10 cellular contexts compared by ENCODE assay signal in genomic region chr6:33392979-33393378, GRCh38. TPM values are rescaled to one million over a fixed set of nuclear protein-coding genes. Genes with fewer than 3 reads are reported as not detected.
DNase-seq lines count a peak whose midpoint lies in the region; ATAC-seq, FAIRE-seq and TF ChIP-seq lines count a peak whose summit lies in the region.
"Had no signal": no experiment of that assay in that cellular context is flagged by ENCODE, and none has a peak within 500 bp of the region (broad histone marks: within the 10 kb centered on the region; RNA-seq: fewer than 3 reads in every experiment).

No MANE protein-coding gene starts in this region.

- H3K4me2 ChIP-seq in PC-3 (ENCODE audit: low read length) (peak overlapping the region; percentile 99), endothelial cell of umbilical vein (ENCODE audit: insufficient read depth, low read length) (peak overlapping the region; percentile 64), skeletal muscle satellite cell (ENCODE audit: low read length) (peak overlapping the region; percentile 86)

- H3K27ac Mint-ChIP-seq in activated CD8-positive, alpha-beta memory T cell treated with anti-CD3 and anti-CD28 coated beads, Interleukin-2, amount 10 ng/mL, durations not matched to agents 7 days and 5 days = peak overlapping the region; percentile 95

- H3K27me3 ChIP-seq in PC-3 (ENCODE audit: low read length) (no peaks in the 10 kb centered on the region), endothelial cell of umbilical vein (ENCODE audit: control insufficient read depth in 2 of 2, insufficient read depth in 2 of 2, low read length in 2 of 2) (no peaks in the 10 kb centered on the region), skeletal muscle satellite cell (ENCODE audit: control insufficient read depth, insufficient read depth, low read length) (no peaks in the 10 kb centered on the region)

- no peaks in the 10 kb centered on the region for H3K9me3 ChIP-seq in PC-3 (ENCODE audit: low read length)
- H3K9me3 ChIP-seq in endothelial cell of umbilical vein (replicated peaks; ENCODE audit: control insufficient read depth, insufficient read depth, low read length) = no peaks in the 10 kb centered on the region
- no peaks in the 10 kb centered on the region for H3K9me3 ChIP-seq in skeletal muscle satellite cell (replicated peaks; ENCODE audit: low read length)

- H3K4me1 Mint-ChIP-seq in activated CD8-positive, alpha-beta memory T cell treated with anti-CD3 and anti-CD28 coated beads, Interleukin-2, amount 10 ng/mL, durations not matched to agents 7 days and 5 days = peaks cover 49% of the 10 kb centered on the region

- no peak for TF ChIP-seq POLR2A in endothelial cell of umbilical vein (IDR thresholded peaks at IDR 0.05; ENCODE audit: low read depth, low read length)

- no peaks in the 10 kb centered on the region for H3K27me3 Mint-ChIP-seq in activated CD8-positive, alpha-beta memory T cell treated with anti-CD3 and anti-CD28 coated beads, Interleukin-2, amount 10 ng/mL, durations not matched to agents 7 days and 5 days

- H3K36me3 ChIP-seq in PC-3 (ENCODE audit: low read depth, low read length) (peaks cover 14% of the 10 kb centered on the region), endothelial cell of umbilical vein (ENCODE audit: control insufficient read depth in 2 of 2, extremely low read depth in 1 of 2, insufficient read depth in 2 of 2, low read length in 2 of 2) (peaks cover under 1 to 4% of the 10 kb centered on the region in 2 experiments), skeletal muscle satellite cell (ENCODE audit: insufficient read depth, low read length) (no peaks in the 10 kb centered on the region)

- BruUV-seq in PC-3 (replicated peaks; lab: Mats Ljungman, UMichigan) = no TSS peak
- no TSS peak for BruUV-seq in endothelial cell of umbilical vein (replicated peaks; lab: Mats Ljungman, UMichigan)

- no peak for DNase-seq in activated CD8-positive, alpha-beta memory T cell treated with anti-CD3 and anti-CD28 coated beads, Interleukin-2, amount 10 ng/mL, durations not matched to agents 7 days and 5 days
- DNase-seq in activated CD8-positive, alpha-beta memory T cell treated with anti-CD3 and anti-CD28 coated beads for 24 hours = no peak
- DNase-seq in PC-3 (no peak), endothelial cell of umbilical vein (ENCODE audit: low read depth, low spot score) (no peak), Kasumi-1 (lab: John Stamatoyannopoulos, UW) (no peak), GM10266 (ENCODE audit: extremely low spot score) (no peak)
- DNase-seq: caudate nucleus, T1000 had no signal

- POLR2A ChIA-PET in PC-3 (lab: Charles Lee; ENCODE audit: unreplicated experiment) (no interaction called here), endothelial cell of umbilical vein (lab: Charles Lee) (no interaction called here)

- no peaks in the 10 kb centered on the region for H3F3A ChIP-seq in PC-3 (ENCODE audit: low read length, unreplicated experiment)

- H4K20me1 ChIP-seq in PC-3 (ENCODE audit: low read length) = peaks cover 29% of the 10 kb centered on the region
- no peaks in the 10 kb centered on the region for H4K20me1 ChIP-seq in endothelial cell of umbilical vein (replicated peaks; ENCODE audit: control insufficient read depth, extremely low read depth, insufficient read depth, low read length)

- peaks cover 35% of the 10 kb centered on the region for H3K36me3 Mint-ChIP-seq in activated CD8-positive, alpha-beta memory T cell treated with anti-CD3 and anti-CD28 coated beads, Interleukin-2, amount 10 ng/mL, durations not matched to agents 7 days and 5 days

- TF ChIP-seq CTCF in PC-3 (conservative IDR thresholded peaks at IDR 0.05; ENCODE audit: low read depth, low read length) (no peak), endothelial cell of umbilical vein (IDR thresholded peaks at IDR 0.05; ENCODE audit: extremely low read depth in 1 of 2, insufficient read depth in 1 of 2, low read depth in 1 of 2, low read length in 2 of 2) (no peak), GM10266 (IDR thresholded peaks at IDR 0.05; ENCODE audit: control insufficient read depth, insufficient read depth, low read depth, missing control alignments) (no peak)

- no peak for FAIRE-seq in endothelial cell of umbilical vein (lab: Jason Lieb, UNC)

- H3K9me1 ChIP-seq in endothelial cell of umbilical vein (replicated peaks; ENCODE audit: control insufficient read depth, extremely low read depth, insufficient read depth, low read length) = no peaks in the 10 kb centered on the region

- dilution Hi-C loops in endothelial cell of umbilical vein (cut with MboI; ENCODE audit: extremely low pct_ligation_motif_present, low sequenced_read_pairs) = no loop called here

- CTCF ChIA-PET in activated CD8-positive, alpha-beta memory T cell treated with anti-CD3 and anti-CD28 coated beads, Interleukin-2, amount 10 ng/mL, durations not matched to agents 7 days and 5 days (lab: Charles Lee) = interaction anchor here (1.0 to 1.4 kb wide), 4 partner anchors 17 to 49 kb away, joined by 3 to 4 read pairs (median 3); partner anchors contain the start of gene CUTA
- CTCF ChIA-PET in PC-3 (lab: Charles Lee) = no interaction called here
- CTCF ChIA-PET in endothelial cell of umbilical vein (lab: Charles Lee) = interaction anchor here (2.0 kb wide), 1 partner anchor 14 kb away, joined by 7 read pairs; no protein-coding TSS in a partner anchor

- peaks cover 23% of the 10 kb centered on the region for H3K4me1 ChIP-seq in PC-3 (ENCODE audit: insufficient read depth, low read length)
- peaks cover 26% of the 10 kb centered on the region for H3K4me1 ChIP-seq in endothelial cell of umbilical vein (ENCODE audit: control insufficient read depth, extremely low read depth, insufficient read depth, low read length)
- peaks cover 37% of the 10 kb centered on the region for H3K4me1 ChIP-seq in skeletal muscle satellite cell (ENCODE audit: control insufficient read depth, insufficient read depth, low read length)

- H3K79me2 ChIP-seq in PC-3 (ENCODE audit: low read length) (peaks cover 62% of the 10 kb centered on the region), endothelial cell of umbilical vein (ENCODE audit: control insufficient read depth, insufficient read depth, low read length) (peaks cover 59% of the 10 kb centered on the region)

- intact Hi-C loops in PC-3 (cut with micrococcal nuclease) = no loop called here
- intact Hi-C loops in endothelial cell of umbilical vein (cut with micrococcal nuclease) = loop anchor here (5.0 kb wide), 1 partner anchor 99 kb away; no protein-coding TSS in a partner anchor

- H3K9me3 Mint-ChIP-seq in activated CD8-positive, alpha-beta memory T cell treated with anti-CD3 and anti-CD28 coated beads, Interleukin-2, amount 10 ng/mL, durations not matched to agents 7 days and 5 days (ENCODE audit: low read depth) = no peaks in the 10 kb centered on the region

- peak overlapping the region; percentile 99 for H3K4me3 Mint-ChIP-seq in activated CD8-positive, alpha-beta memory T cell treated with anti-CD3 and anti-CD28 coated beads, Interleukin-2, amount 10 ng/mL, durations not matched to agents 7 days and 5 days

- H3K9me2 ChIP-seq in PC-3 (replicated peaks; ENCODE audit: low read length) = no peaks in the 10 kb centered on the region

- no peak overlapping the region for H2AFZ ChIP-seq in PC-3 (ENCODE audit: low read length)
- H2AFZ ChIP-seq in endothelial cell of umbilical vein (ENCODE audit: low read depth, low read length) = no peak overlapping the region

- peak overlapping the region; percentile 79 for H3K4me3 ChIP-seq in PC-3 (ENCODE audit: low read length)
- H3K4me3 ChIP-seq in endothelial cell of umbilical vein (replicated peaks in 1 of 3; ENCODE audit: insufficient read depth in 1 of 3, low read depth in 1 of 3, low read length in 3 of 3) = peak overlapping the region; percentile 73 to 85 (median 84)
- H3K4me3 ChIP-seq in skeletal muscle satellite cell (ENCODE audit: low read length) = peak overlapping the region; percentile 81

- H3K27ac ChIP-seq in PC-3 (ENCODE audit: low read length) = 0 out of 2 replicates have a peak overlapping the region, but pooled peaks have one; percentile 12
- no peak overlapping the region for H3K27ac ChIP-seq in endothelial cell of umbilical vein (ENCODE audit: insufficient read depth, low read depth, low read length)

- H3K9ac ChIP-seq in PC-3 (ENCODE audit: low read length) (peak overlapping the region; percentile 89), endothelial cell of umbilical vein (replicated peaks; ENCODE audit: extremely low read depth, insufficient read depth, low read length) (peak overlapping the region; percentile 55), skeletal muscle satellite cell (ENCODE audit: low read depth, low read length) (peak overlapping the region; percentile 86)

- no peak for ATAC-seq in activated CD8-positive, alpha-beta memory T cell treated with anti-CD3 and anti-CD28 coated beads, Interleukin-2, amount 10 ng/mL, durations not matched to agents 7 days and 5 days
- ATAC-seq in PC-3 (no peak), HG02759 (IDR thresholded peaks at IDR 0.05; ENCODE audit: unreplicated experiment) (no peak)

RNA-seq across cellular contexts. Expression of gene KIFC1, which starts 1.4 kb away (rescaled TPM):
- 100 to 1,000 TPM; 133 to 187 TPM for total RNA-seq in activated CD8-positive, alpha-beta memory T cell treated with anti-CD3 and anti-CD28 coated beads, Interleukin-2, amount 10 ng/mL, durations not matched to agents 7 days and 5 days
- total RNA-seq in PC-3 (2014; rRNA removed) (60.6 and 66.7 TPM in 2 replicates), endothelial cell of umbilical vein (63.4 and 65.9 TPM in 2 replicates)
- polyA plus RNA-seq in endothelial cell of umbilical vein = 38.5 and 39.3 TPM in 2 replicates
- polyA plus RNA-seq in endothelial cell of umbilical vein (2011; cell fraction: cytosol; rRNA removed) = 46.2 and 46.6 TPM in 2 replicates
- polyA plus RNA-seq in endothelial cell of umbilical vein (2011; cell fraction: nucleus; rRNA removed) = 63.0 and 83.1 TPM in 2 replicates
- polyA plus RNA-seq in endothelial cell of umbilical vein (2012) = 15.2 and 30.1 TPM in 2 replicates
- polyA minus RNA-seq in endothelial cell of umbilical vein = 40.6 and 41.9 TPM in 2 replicates
- polyA minus RNA-seq in endothelial cell of umbilical vein (2011; cell fraction: cytosol; rRNA and poly(A)+ RNA removed) = 33.3 TPM
- polyA minus RNA-seq in endothelial cell of umbilical vein (2011; cell fraction: nucleus; rRNA and poly(A)+ RNA removed) = 36.4 and 42.0 TPM in 2 replicates
- total RNA-seq in skeletal muscle satellite cell (2012; rRNA removed) = 28.6 and 29.4 TPM in 2 replicates

RNA-seq across cellular contexts. Expression of gene PHF1, which starts 17.8 kb away (rescaled TPM):
- 10 to 100 TPM; 26.1 to 36.0 TPM for total RNA-seq in activated CD8-positive, alpha-beta memory T cell treated with anti-CD3 and anti-CD28 coated beads, Interleukin-2, amount 10 ng/mL, durations not matched to agents 7 days and 5 days
- 36.6 and 40.3 TPM in 2 replicates for total RNA-seq in PC-3 (2014; rRNA removed)
- 28.8 and 32.5 TPM in 2 replicates for total RNA-seq in endothelial cell of umbilical vein
- 53.1 and 62.6 TPM in 2 replicates for polyA plus RNA-seq in endothelial cell of umbilical vein
- polyA plus RNA-seq in endothelial cell of umbilical vein (2011; cell fraction: cytosol; rRNA removed) = 23.9 and 25.2 TPM in 2 replicates
- 186 and 227 TPM in 2 replicates for polyA plus RNA-seq in endothelial cell of umbilical vein (2011; cell fraction: nucleus; rRNA removed)
- 22.8 and 26.1 TPM in 2 replicates for polyA plus RNA-seq in endothelial cell of umbilical vein (2012)
- 22.3 and 26.8 TPM in 2 replicates for polyA minus RNA-seq in endothelial cell of umbilical vein
- polyA minus RNA-seq in endothelial cell of umbilical vein (2011; cell fraction: cytosol; rRNA and poly(A)+ RNA removed) = 8.6 TPM
- polyA minus RNA-seq in endothelial cell of umbilical vein (2011; cell fraction: nucleus; rRNA and poly(A)+ RNA removed) = 16.2 and 19.6 TPM in 2 replicates
- 10.9 and 11.6 TPM in 2 replicates for total RNA-seq in skeletal muscle satellite cell (2012; rRNA removed)

RNA-seq across cellular contexts. Expression of gene CUTA, which starts 24.9 kb away (rescaled TPM):
- 100 to 1,000 TPM; 196 to 197 TPM for total RNA-seq in activated CD8-positive, alpha-beta memory T cell treated with anti-CD3 and anti-CD28 coated beads, Interleukin-2, amount 10 ng/mL, durations not matched to agents 7 days and 5 days
- total RNA-seq in PC-3 (2014; rRNA removed) (227 and 242 TPM in 2 replicates), endothelial cell of umbilical vein (133 TPM in 2 replicates)
- polyA plus RNA-seq in endothelial cell of umbilical vein = 202 and 241 TPM in 2 replicates
- 189 and 191 TPM in 2 replicates for polyA plus RNA-seq in endothelial cell of umbilical vein (2011; cell fraction: cytosol; rRNA removed)
- polyA plus RNA-seq in endothelial cell of umbilical vein (2011; cell fraction: nucleus; rRNA removed) = 92.8 and 109 TPM in 2 replicates
- polyA plus RNA-seq in endothelial cell of umbilical vein (2012) = 123 and 151 TPM in 2 replicates
- polyA minus RNA-seq in endothelial cell of umbilical vein = 90.1 and 102 TPM in 2 replicates
- 143 TPM for polyA minus RNA-seq in endothelial cell of umbilical vein (2011; cell fraction: cytosol; rRNA and poly(A)+ RNA removed)
- polyA minus RNA-seq in endothelial cell of umbilical vein (2011; cell fraction: nucleus; rRNA and poly(A)+ RNA removed) = 21.5 and 24.2 TPM in 2 replicates
- total RNA-seq in skeletal muscle satellite cell (2012; rRNA removed) = 86.7 and 103 TPM in 2 replicates

RNA-seq across cellular contexts. Expression of gene SYNGAP1, which starts 26.9 kb away (rescaled TPM):
- 10 to 100 TPM; 24.1 to 39.8 TPM for total RNA-seq in activated CD8-positive, alpha-beta memory T cell treated with anti-CD3 and anti-CD28 coated beads, Interleukin-2, amount 10 ng/mL, durations not matched to agents 7 days and 5 days
- total RNA-seq in PC-3 (2014; rRNA removed) (1.9 and 2.9 TPM in 2 replicates), endothelial cell of umbilical vein (14.3 and 15.1 TPM in 2 replicates)
- 7.3 and 7.9 TPM in 2 replicates for polyA plus RNA-seq in endothelial cell of umbilical vein
- polyA plus RNA-seq in endothelial cell of umbilical vein (2011; cell fraction: cytosol; rRNA removed) = 3.2 and 3.9 TPM in 2 replicates
- polyA plus RNA-seq in endothelial cell of umbilical vein (2011; cell fraction: nucleus; rRNA removed) = 36.2 and 44.4 TPM in 2 replicates
- 6.4 and 10.8 TPM in 2 replicates for polyA plus RNA-seq in endothelial cell of umbilical vein (2012)
- 6.2 and 9.3 TPM in 2 replicates for polyA minus RNA-seq in endothelial cell of umbilical vein
- 0.31 TPM for polyA minus RNA-seq in endothelial cell of umbilical vein (2011; cell fraction: cytosol; rRNA and poly(A)+ RNA removed)
- polyA minus RNA-seq in endothelial cell of umbilical vein (2011; cell fraction: nucleus; rRNA and poly(A)+ RNA removed) = 11.4 and 14.9 TPM in 2 replicates
- 4.2 and 5.1 TPM in 2 replicates for total RNA-seq in skeletal muscle satellite cell (2012; rRNA removed)
